Comparison of ENCODE assay signal across 2 cellular contexts in the genomic region with DNA sequence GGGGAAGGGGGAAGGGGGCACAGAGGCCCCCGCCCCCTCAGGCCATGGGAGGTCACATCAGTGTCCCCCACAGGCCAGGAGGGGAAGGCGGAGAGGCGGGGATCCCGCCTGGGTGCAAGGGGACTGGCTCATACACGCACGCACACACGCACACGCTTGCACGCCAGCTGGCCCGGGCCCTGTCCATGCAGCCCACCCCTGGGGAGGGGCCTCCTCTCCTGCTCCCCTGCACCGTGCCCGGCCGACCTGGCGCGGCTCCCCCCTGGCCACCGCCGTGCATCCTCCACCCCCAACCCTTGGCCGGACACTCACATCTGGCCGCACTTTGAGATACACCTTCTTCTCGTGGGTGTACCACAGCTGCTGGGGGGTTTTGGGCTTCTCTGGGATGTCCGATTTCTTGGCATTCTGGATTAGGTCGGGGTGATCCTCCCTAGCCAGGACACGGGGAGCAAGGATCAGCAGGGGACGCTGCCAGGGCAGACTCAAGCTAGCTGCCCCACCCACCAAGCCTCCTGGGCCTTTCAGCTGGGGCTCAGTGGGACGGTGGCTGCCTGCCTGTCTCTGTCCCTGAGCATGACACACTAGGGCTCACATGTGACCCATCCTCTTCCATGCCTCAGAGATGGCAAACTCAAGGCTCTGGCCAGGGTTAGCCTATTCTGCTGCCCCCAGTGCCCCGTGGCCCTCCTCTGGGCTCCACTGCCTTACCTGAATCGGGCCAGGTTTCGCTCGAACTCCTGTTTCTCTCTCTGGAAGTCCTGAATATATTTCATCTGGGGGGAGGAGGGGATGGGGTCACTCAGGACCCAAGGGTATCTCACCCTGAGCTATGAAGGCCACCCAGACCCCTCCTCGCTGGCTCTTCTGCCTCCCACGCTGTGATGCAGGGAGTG.
TF ChIP-seq lines count a peak whose summit lies in the region.

No MANE protein-coding gene starts in this region.

TF ChIP-seq in HCT116, 20 proteins besides CTCF, POLR2A, EP300 and RAD21:
- TF ChIP-seq POLR2AphosphoS5 (IDR thresholded peaks at IDR 0.05; ENCODE audit: low read depth, low read length) = 0 out of 2 replicates have a peak, but pooled peaks have one; percentile 6
- TF ChIP-seq, protein P1, sequence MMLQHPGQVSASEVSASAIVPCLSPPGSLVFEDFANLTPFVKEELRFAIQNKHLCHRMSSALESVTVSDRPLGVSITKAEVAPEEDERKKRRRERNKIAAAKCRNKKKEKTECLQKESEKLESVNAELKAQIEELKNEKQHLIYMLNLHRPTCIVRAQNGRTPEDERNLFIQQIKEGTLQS (IDR thresholded peaks at IDR 0.05) = no peak
TF ChIP-seq in HCT116: peak in this region for 1.

TF ChIP-seq in K562, 482 proteins besides CTCF, POLR2A, EP300 and RAD21:
- TF ChIP-seq TOE1 (IDR thresholded peaks at IDR 0.05; ENCODE audit: borderline replicate concordance) (no peak), TOE1 (CRISPR knock-in tag; IDR thresholded peaks at IDR 0.05; ENCODE audit: borderline replicate concordance, low read depth) (no peak), SMARCC2 (IDR thresholded peaks at IDR 0.05; ENCODE audit: low read depth) (no peak), RBFOX2 (IDR thresholded peaks at IDR 0.05; ENCODE audit: low read depth, low read length) (peak; percentile 65), RBM22 (IDR thresholded peaks at IDR 0.05; ENCODE audit: low read depth, low read length, poor library complexity, severe bottlenecking) (peak; percentile 84), SUPT5H (IDR thresholded peaks at IDR 0.05) (peak; percentile 59), MYNN (IDR thresholded peaks at IDR 0.05) (0 out of 2 replicates have a peak, but pooled peaks have one; percentile 9), MYNN (CRISPR knock-in tag; IDR thresholded peaks at IDR 0.05) (no peak), DNMT1 (IDR thresholded peaks at IDR 0.05) (no peak), GABPB1 (CRISPR knock-in tag; IDR thresholded peaks at IDR 0.05) (no peak), SNRNP70 (optimal IDR thresholded peaks at IDR 0.05; ENCODE audit: low read depth, low read length) (peak; percentile 28), ZFP36 (IDR thresholded peaks at IDR 0.05; ENCODE audit: low read depth, low read length, partially characterized antibody) (no peak), ZNF143 (CRISPR knock-in tag; IDR thresholded peaks at IDR 0.05) (no peak), KDM5B (IDR thresholded peaks at IDR 0.05; ENCODE audit: insufficient replicate concordance, low read depth, low read length) (peak; percentile 21), POLR2AphosphoS5 (IDR thresholded peaks at IDR 0.05; ENCODE audit: control insufficient read depth, insufficient read depth, low read depth, low read length) (peak; percentile 5; the same call in 1 of the 2 replicates), HNRNPH1 (optimal IDR thresholded peaks at IDR 0.05; ENCODE audit: low read depth, low read length) (no peak), PCBP1 (IDR thresholded peaks at IDR 0.05; ENCODE audit: low read depth, low read length, poor library complexity, severe bottlenecking) (peak; percentile 48), EGR1 (conservative IDR thresholded peaks at IDR 0.05) (0 out of 2 replicates have a peak, but pooled peaks have one; percentile 16), POLR2G (IDR thresholded peaks at IDR 0.05; ENCODE audit: low read depth, low read length) (peak; percentile 76), CEBPB (tag; IDR thresholded peaks at IDR 0.05) (no peak)
- TF ChIP-seq, protein P2, sequence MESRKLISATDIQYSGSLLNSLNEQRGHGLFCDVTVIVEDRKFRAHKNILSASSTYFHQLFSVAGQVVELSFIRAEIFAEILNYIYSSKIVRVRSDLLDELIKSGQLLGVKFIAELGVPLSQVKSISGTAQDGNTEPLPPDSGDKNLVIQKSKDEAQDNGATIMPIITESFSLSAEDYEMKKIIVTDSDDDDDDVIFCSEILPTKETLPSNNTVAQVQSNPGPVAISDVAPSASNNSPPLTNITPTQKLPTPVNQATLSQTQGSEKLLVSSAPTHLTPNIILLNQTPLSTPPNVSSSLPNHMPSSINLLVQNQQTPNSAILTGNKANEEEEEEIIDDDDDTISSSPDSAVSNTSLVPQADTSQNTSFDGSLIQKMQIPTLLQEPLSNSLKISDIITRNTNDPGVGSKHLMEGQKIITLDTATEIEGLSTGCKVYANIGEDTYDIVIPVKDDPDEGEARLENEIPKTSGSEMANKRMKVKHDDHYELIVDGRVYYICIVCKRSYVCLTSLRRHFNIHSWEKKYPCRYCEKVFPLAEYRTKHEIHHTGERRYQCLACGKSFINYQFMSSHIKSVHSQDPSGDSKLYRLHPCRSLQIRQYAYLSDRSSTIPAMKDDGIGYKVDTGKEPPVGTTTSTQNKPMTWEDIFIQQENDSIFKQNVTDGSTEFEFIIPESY (CRISPR knock-in tag; IDR thresholded peaks at IDR 0.05) = 0 out of 2 replicates have a peak, but pooled peaks have one; percentile 22
- TF ChIP-seq, protein P3, sequence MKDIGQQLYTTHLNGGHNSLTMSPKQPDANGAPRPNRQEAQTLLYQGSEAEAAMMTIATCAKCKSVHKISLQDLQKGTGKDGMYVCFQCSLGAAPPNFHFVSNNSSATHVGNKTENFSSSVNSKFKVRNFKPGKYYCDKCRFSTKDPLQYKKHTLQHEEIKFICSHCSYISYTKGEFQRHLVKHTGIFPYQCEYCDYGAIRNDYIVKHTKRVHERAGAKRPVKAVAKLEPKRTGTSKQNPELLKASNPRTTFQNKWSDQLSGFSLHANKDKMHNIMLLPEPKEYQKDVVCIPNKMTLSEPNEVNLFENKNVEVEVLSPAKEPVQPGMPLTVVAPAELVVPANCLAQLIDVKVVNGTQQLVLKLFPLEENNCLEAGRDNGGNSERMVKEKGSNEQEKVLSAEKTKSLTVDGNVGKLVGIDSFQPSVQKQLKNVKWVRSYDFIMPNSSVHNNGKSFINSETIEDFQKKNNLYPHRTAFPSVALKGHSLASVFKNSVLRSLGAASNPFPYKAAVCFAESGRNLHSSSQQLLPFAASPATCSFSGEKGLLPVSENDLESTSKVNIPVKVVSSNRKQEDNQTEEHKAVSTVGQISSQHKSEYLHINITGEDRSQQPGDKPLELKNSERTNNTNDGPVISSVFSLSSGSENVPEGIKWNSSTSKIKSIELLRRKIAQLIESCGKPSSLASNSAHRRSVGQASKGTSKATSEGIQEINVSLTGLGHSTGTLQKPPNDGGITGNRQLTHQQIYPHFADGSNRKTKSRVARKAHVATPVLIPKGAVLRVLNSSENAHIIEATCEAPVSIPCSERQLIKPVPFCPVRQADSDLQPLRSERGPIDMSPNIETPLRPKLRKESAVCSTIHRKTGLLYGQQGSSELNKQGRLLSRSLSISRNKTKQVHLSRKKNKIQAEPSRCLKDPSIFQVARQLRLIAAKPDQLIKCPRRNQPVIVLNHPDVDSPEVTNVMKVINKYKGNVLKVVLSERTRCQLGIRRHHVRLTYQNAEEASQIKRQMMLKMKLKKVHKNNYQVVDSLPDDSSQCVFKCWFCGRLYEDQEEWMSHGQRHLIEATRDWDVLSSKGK (CRISPR knock-in tag; IDR thresholded peaks at IDR 0.05) = no peak
- TF ChIP-seq, protein P4, sequence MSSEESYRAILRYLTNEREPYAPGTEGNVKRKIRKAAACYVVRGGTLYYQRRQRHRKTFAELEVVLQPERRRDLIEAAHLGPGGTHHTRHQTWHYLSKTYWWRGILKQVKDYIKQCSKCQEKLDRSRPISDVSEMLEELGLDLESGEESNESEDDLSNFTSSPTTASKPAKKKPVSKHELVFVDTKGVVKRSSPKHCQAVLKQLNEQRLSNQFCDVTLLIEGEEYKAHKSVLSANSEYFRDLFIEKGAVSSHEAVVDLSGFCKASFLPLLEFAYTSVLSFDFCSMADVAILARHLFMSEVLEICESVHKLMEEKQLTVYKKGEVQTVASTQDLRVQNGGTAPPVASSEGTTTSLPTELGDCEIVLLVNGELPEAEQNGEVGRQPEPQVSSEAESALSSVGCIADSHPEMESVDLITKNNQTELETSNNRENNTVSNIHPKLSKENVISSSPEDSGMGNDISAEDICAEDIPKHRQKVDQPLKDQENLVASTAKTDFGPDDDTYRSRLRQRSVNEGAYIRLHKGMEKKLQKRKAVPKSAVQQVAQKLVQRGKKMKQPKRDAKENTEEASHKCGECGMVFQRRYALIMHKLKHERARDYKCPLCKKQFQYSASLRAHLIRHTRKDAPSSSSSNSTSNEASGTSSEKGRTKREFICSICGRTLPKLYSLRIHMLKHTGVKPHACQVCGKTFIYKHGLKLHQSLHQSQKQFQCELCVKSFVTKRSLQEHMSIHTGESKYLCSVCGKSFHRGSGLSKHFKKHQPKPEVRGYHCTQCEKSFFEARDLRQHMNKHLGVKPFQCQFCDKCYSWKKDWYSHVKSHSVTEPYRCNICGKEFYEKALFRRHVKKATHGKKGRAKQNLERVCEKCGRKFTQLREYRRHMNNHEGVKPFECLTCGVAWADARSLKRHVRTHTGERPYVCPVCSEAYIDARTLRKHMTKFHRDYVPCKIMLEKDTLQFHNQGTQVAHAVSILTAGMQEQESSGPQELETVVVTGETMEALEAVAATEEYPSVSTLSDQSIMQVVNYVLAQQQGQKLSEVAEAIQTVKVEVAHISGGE (CRISPR knock-in tag; IDR thresholded peaks at IDR 0.05) = no peak
- TF ChIP-seq, protein P5, sequence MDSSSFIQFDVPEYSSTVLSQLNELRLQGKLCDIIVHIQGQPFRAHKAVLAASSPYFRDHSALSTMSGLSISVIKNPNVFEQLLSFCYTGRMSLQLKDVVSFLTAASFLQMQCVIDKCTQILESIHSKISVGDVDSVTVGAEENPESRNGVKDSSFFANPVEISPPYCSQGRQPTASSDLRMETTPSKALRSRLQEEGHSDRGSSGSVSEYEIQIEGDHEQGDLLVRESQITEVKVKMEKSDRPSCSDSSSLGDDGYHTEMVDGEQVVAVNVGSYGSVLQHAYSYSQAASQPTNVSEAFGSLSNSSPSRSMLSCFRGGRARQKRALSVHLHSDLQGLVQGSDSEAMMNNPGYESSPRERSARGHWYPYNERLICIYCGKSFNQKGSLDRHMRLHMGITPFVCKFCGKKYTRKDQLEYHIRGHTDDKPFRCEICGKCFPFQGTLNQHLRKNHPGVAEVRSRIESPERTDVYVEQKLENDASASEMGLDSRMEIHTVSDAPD (CRISPR knock-in tag; IDR thresholded peaks at IDR 0.05) = no peak
